Comparison of ENCODE assay signal across 12 cellular contexts in the genomic region with DNA sequence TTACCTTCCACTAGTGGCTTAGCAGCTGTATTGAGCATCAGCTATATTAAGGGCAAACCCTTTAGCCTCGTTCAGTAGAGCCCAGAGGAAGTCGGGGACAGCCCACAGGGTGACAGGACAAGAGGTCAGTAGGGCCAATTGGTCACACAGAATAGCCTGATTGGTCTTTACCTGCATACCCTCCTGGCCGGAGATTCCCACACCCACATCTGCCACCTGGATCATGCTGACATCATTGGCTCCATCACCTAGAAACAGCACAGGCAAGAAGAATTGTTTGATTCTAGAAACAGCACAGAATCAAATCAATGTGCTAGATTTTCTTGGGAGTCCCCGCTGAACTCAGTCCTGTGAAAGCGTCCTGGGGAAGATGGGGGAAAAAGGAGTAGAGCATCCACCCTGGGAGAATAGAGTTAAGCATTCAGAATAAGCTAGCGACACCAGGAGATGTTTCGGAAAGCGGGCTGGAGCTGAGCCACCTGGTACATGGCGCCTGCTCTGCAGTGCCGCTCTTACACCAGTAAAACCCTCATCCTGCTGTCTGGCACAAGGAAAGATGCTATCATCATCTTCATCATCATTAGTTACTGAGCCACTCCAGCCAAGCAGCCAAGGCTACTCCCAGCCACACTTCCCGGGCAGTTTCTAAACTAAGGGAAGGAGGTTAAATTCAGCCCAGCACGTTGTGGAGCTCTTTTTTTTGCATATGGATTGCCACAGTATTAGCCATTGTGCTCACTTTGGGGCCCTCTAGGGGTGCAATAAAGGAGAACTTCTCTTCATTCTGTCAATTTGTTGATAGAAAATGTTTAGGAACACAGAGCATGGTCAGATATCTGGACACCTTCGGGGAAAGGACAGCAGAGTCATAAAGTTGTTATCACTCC.
A peak's percentile ranks its signal among the peaks of the same experiment; 100 is the strongest.
DNase-seq lines count a peak whose midpoint lies in the region; ATAC-seq, FAIRE-seq and TF ChIP-seq lines count a peak whose summit lies in the region.
"Had no signal": no experiment of that assay in that cellular context is flagged by ENCODE, and none has a peak within 500 bp of the region (broad histone marks: within the 10 kb centered on the region; RNA-seq: fewer than 3 reads in every experiment).

No MANE protein-coding gene starts in this region.

- H3K36me3 Mint-ChIP-seq in astrocyte (ENCODE audit: low read depth, unreplicated experiment): peaks cover 28% of the 10 kb centered on the region
- H3K36me3 Mint-ChIP-seq in T-helper 2 cell treated with Interferon-gamma antibody and Interleukin-4, amounts not matched to agents 5 μg/mL and 100 μg/mL, for 36 hours (ENCODE audit: low read depth): peaks cover 58% of the 10 kb centered on the region

- no peaks in the 10 kb centered on the region for H3K9me2 ChIP-seq in SK-N-SH

- H3K79me2 ChIP-seq in SK-N-SH (ENCODE audit: insufficient read depth) (no peaks in the 10 kb centered on the region), astrocyte (ENCODE audit: insufficient read depth, low read length) (no peaks in the 10 kb centered on the region)

- H3K4me2 ChIP-seq in SK-N-SH (no peak overlapping the region), astrocyte (ENCODE audit: low read length) (peak overlapping the region; percentile 63)

- H3K27ac ChIP-seq in SK-N-SH (ENCODE audit: low read depth in 2 of 2, low read length in 1 of 2): no peak overlapping the region
- peak overlapping the region; percentile 57 for H3K27ac ChIP-seq in astrocyte (ENCODE audit: low read depth, low read length)
- peak overlapping the region; percentile 11 to 82 for H3K27ac ChIP-seq in aorta (ENCODE audit: low read depth in 1 of 2, low read length in 2 of 2)
- H3K27ac ChIP-seq: right lobe of liver had no signal

- no peak overlapping the region for H3K4me3 Mint-ChIP-seq in astrocyte (ENCODE audit: unreplicated experiment)
- H3K4me3 Mint-ChIP-seq in T-helper 2 cell treated with Interferon-gamma antibody and Interleukin-4, amounts not matched to agents 5 μg/mL and 100 μg/mL, for 36 hours: no peak overlapping the region
- H3K4me3 Mint-ChIP-seq: stimulated activated effector memory CD8-positive, alpha-beta T cell treated with anti-CD3 and anti-CD28 coated beads, Interleukin-12 subunit alpha, Interleukin-12 subunit beta, amount 100 ng/mL, for 72 hours had no signal

- no peaks in the 10 kb centered on the region for H3K9me3 Mint-ChIP-seq in astrocyte (ENCODE audit: unreplicated experiment)
- no peaks in the 10 kb centered on the region for H3K9me3 Mint-ChIP-seq in T-helper 2 cell treated with Interferon-gamma antibody and Interleukin-4, amounts not matched to agents 5 μg/mL and 100 μg/mL, for 36 hours
- H3K9me3 Mint-ChIP-seq: stimulated activated effector memory CD8-positive, alpha-beta T cell treated with anti-CD3 and anti-CD28 coated beads, Interleukin-12 subunit alpha, Interleukin-12 subunit beta, amount 100 ng/mL, for 72 hours had no signal

- peaks cover 17% of the 10 kb centered on the region for H3K4me1 Mint-ChIP-seq in astrocyte (ENCODE audit: low read depth, unreplicated experiment)
- H3K4me1 Mint-ChIP-seq in T-helper 2 cell treated with Interferon-gamma antibody and Interleukin-4, amounts not matched to agents 5 μg/mL and 100 μg/mL, for 36 hours (ENCODE audit: low read depth): no peaks in the 10 kb centered on the region
- H3K4me1 Mint-ChIP-seq: stimulated activated effector memory CD8-positive, alpha-beta T cell treated with anti-CD3 and anti-CD28 coated beads, Interleukin-12 subunit alpha, Interleukin-12 subunit beta, amount 100 ng/mL, for 72 hours had no signal

- CTCF ChIA-PET in SK-N-SH (lab: Yijun Ruan, JAX): interaction anchor here (0.5 to 1.0 kb wide), 5 partner anchors 8 to 242 kb away, joined by 3 to 5 read pairs (median 4); no protein-coding TSS in a partner anchor

- ATAC-seq in SK-N-SH treated with all-trans-retinoic acid at 6 μM for 48 hours: no peak
- peak; percentile 42 for ATAC-seq in aorta (ENCODE audit: low FRiP score)
- ATAC-seq in GM19328 (IDR thresholded peaks at IDR 0.05; ENCODE audit: unreplicated experiment): no peak
- ATAC-seq: right lobe of liver; stimulated activated effector memory CD8-positive, alpha-beta T cell treated with anti-CD3 and anti-CD28 coated beads, Interleukin-12 subunit alpha, Interleukin-12 subunit beta, amount 100 ng/mL, for 72 hours had no signal

- no peaks in the 10 kb centered on the region for H3F3A ChIP-seq in SK-N-SH (replicated peaks; ENCODE audit: insufficient read depth)

- no peaks in the 10 kb centered on the region for H3K36me3 ChIP-seq in SK-N-SH (replicated peaks in 1 of 2; ENCODE audit: control insufficient read depth in 1 of 2, insufficient read depth in 2 of 2, low read length in 1 of 2)
- peaks cover 4% of the 10 kb centered on the region for H3K36me3 ChIP-seq in astrocyte (ENCODE audit: insufficient read depth, low read length)
- peaks cover 6 to 12% of the 10 kb centered on the region in 2 donors for H3K36me3 ChIP-seq in aorta (ENCODE audit: control insufficient read depth in 1 of 2, insufficient read depth in 2 of 2, low read length in 1 of 2)
- H3K36me3 ChIP-seq: right lobe of liver had no signal

- POLR2A ChIA-PET in SK-N-SH (lab: Yijun Ruan, JAX): no interaction called here

- H3K4me1 ChIP-seq in SK-N-SH (ENCODE audit: control insufficient read depth in 1 of 2, insufficient read depth in 2 of 2, low read depth in 1 of 2, low read length in 1 of 2): no peaks in the 10 kb centered on the region
- peaks cover 14% of the 10 kb centered on the region for H3K4me1 ChIP-seq in astrocyte (ENCODE audit: insufficient read depth, low read length)
- H3K4me1 ChIP-seq in aorta (ENCODE audit: control insufficient read depth in 1 of 2, insufficient read depth in 2 of 2, low read length in 2 of 2): no peaks in the 10 kb centered on the region
- H3K4me1 ChIP-seq: right lobe of liver had no signal

- 65% methylated on average over 13 of the region's 13 CpGs for WGBS in SK-N-SH (ENCODE audit: low lambda C conversion rate)
- whole genome bisulfite sequencing in aorta, 2 donors: 66% methylated on average over 13 of the region's 13 CpGs

- TF ChIP-seq CTCF in SK-N-SH (IDR thresholded peaks at IDR 0.05) (peak; percentile 27; the same call in 1 of the 2 replicates), astrocyte (IDR thresholded peaks at IDR 0.05; ENCODE audit: insufficient read depth, low read depth, low read length) (peak; percentile 26)

- TF ChIP-seq EP300 in SK-N-SH (IDR thresholded peaks at IDR 0.05; ENCODE audit: borderline replicate concordance in 1 of 2, low read depth in 1 of 2, low read length in 1 of 2): no peak

- H3K9ac ChIP-seq in SK-N-SH (no peak overlapping the region), astrocyte (ENCODE audit: low read length) (peak overlapping the region; percentile 26)

- DNase-seq in SK-N-SH: no peak
- no peak for DNase-seq in astrocyte (ENCODE audit: low read depth)
- DNase-seq in inferior parietal cortex (ENCODE audit: extremely low spot score): peak; percentile 57
- peak in 1 of 2 donors; percentile 45 for DNase-seq in aorta
- DNase-seq in T-helper 2 cell treated with Interferon-gamma antibody and Interleukin-4, amounts not matched to agents 5 μg/mL and 100 μg/mL, for 36 hours (ENCODE audit: low spot score): no peak
- DNase-seq in NCI-H2029 treated with DMSO at 0.1 percent for 48 hours (lab: John Stamatoyannopoulos, UW): no peak
- DNase-seq: activated T-cell treated with anti-CD3 and anti-CD28 coated beads, Interleukin-2, amount 50 U/mL, for 1 hour; NCI-H2081 treated with DMSO at 0.1 percent for 48 hours had no signal

- H3K9me3 ChIP-seq in SK-N-SH: no peaks in the 10 kb centered on the region
- H3K9me3 ChIP-seq in astrocyte (ENCODE audit: insufficient read depth, low read depth, low read length): no peaks in the 10 kb centered on the region
- no peaks in the 10 kb centered on the region for H3K9me3 ChIP-seq in aorta (ENCODE audit: control insufficient read depth, low read length)
- H3K9me3 ChIP-seq: right lobe of liver had no signal

- H3K27me3 Mint-ChIP-seq in astrocyte (ENCODE audit: low read depth, unreplicated experiment): peaks cover 4% of the 10 kb centered on the region
- H3K27me3 Mint-ChIP-seq in T-helper 2 cell treated with Interferon-gamma antibody and Interleukin-4, amounts not matched to agents 5 μg/mL and 100 μg/mL, for 36 hours (ENCODE audit: low read depth): no peaks in the 10 kb centered on the region

- no peak overlapping the region for H2AFZ ChIP-seq in SK-N-SH (ENCODE audit: low read depth)
- H2AFZ ChIP-seq in astrocyte (ENCODE audit: low read depth, low read length): no peak overlapping the region

- TF ChIP-seq RAD21 in SK-N-SH (IDR thresholded peaks at IDR 0.05; ENCODE audit: low read length): peak; percentile 43

- H3K4me3 ChIP-seq in SK-N-SH (ENCODE audit: low read depth in 2 of 2, low read length in 1 of 2) (no peak overlapping the region), astrocyte (ENCODE audit: insufficient read depth, low read depth, low read length) (peak overlapping the region; percentile 13), aorta (ENCODE audit: low read length in 2 of 2) (no peak overlapping the region)
- H3K4me3 ChIP-seq: right lobe of liver had no signal

- FAIRE-seq in astrocyte (lab: Jason Lieb, UNC): no peak

- H4K20me1 ChIP-seq in SK-N-SH (ENCODE audit: insufficient read depth): no peaks in the 10 kb centered on the region
- H4K20me1 ChIP-seq in astrocyte (ENCODE audit: insufficient read depth, low read length): no peaks in the 10 kb centered on the region

- intact Hi-C loops in aorta (cut with DNase I): loop anchor here (5.0 to 10.0 kb wide), 5 partner anchors 171 to 243 kb away; partner anchors contain the start of gene ATP10A (in 1 of the 2)

- H3K27me3 ChIP-seq in SK-N-SH (ENCODE audit: insufficient read depth) (no peaks in the 10 kb centered on the region), astrocyte (ENCODE audit: insufficient read depth, low read length) (no peaks in the 10 kb centered on the region), aorta (ENCODE audit: control insufficient read depth in 1 of 2, insufficient read depth in 2 of 2, low read length in 1 of 2) (no peaks in the 10 kb centered on the region)
- H3K27me3 ChIP-seq: right lobe of liver had no signal

- peak overlapping the region; percentile 9 for H3K27ac Mint-ChIP-seq in astrocyte (ENCODE audit: unreplicated experiment)
- no peak overlapping the region for H3K27ac Mint-ChIP-seq in T-helper 2 cell treated with Interferon-gamma antibody and Interleukin-4, amounts not matched to agents 5 μg/mL and 100 μg/mL, for 36 hours
- H3K27ac Mint-ChIP-seq: stimulated activated effector memory CD8-positive, alpha-beta T cell treated with anti-CD3 and anti-CD28 coated beads, Interleukin-12 subunit alpha, Interleukin-12 subunit beta, amount 100 ng/mL, for 72 hours had no signal

TF ChIP-seq in SK-N-SH, 30 proteins besides CTCF, POLR2A, EP300 and RAD21:
- TF ChIP-seq EZH2phosphoT487 (IDR thresholded peaks at IDR 0.05; ENCODE audit: borderline replicate concordance, low read depth): no peak

TF ChIP-seq in SK-N-SH treated with all-trans-retinoic acid at 6 μM for 48 hours, 23 proteins besides CTCF, POLR2A, EP300 and RAD21:
- TF ChIP-seq SNAI2 (CRISPR knock-in tag; IDR thresholded peaks at IDR 0.05): no peak
- TF ChIP-seq ZNF70 (CRISPR knock-in tag; IDR thresholded peaks at IDR 0.05): no peak
- TF ChIP-seq PPARA (CRISPR knock-in tag; IDR thresholded peaks at IDR 0.05; ENCODE audit: borderline replicate concordance): no peak
- TF ChIP-seq ZC3H10 (CRISPR knock-in tag; IDR thresholded peaks at IDR 0.05): no peak

Comparison
In these comparisons a context has a peak if more than half of its experiments do, and no peak if none do; other contexts are left out.
1. H3K27ac ChIP-seq: peak in astrocyte (single experiment) and aorta (2 of 2); none in SK-N-SH (0 of 2).